ENCODE assay signal across 11 cellular contexts in the genomic region with DNA sequence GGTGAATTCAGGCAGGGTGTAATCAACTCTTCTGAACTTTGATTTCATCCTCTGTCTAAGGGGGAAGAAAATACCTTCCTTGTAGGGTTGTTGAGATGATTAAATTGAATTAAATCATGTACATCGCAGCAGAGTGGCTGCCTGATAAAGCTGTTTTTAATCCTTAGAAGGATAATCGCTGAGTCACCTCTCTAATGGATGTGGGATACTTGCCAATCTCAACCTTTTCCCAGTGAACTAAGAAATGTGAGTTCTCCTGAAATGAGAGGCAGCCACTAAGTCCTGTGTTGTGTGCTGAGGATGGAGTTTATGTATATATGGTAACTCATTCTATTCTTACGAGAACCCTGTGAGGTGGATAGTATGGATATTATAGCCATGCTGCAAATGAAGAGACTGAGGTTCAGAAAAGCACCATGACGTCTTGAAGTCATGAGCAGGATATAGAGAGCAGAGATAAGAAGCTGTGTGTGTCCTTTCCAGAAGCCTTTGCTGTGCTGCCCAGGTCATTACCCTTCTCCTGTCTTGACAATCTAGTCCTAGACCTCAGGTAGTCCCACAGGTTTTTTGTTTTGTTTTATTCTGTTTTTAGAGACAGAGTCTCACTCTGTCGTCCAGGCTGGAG.
A peak's percentile ranks its signal among the peaks of the same experiment; 100 is the strongest.
DNase-seq lines count a peak whose midpoint lies in the region; ATAC-seq, FAIRE-seq and TF ChIP-seq lines count a peak whose summit lies in the region.
"Had no signal": no experiment of that assay in that cellular context is flagged by ENCODE, and none has a peak within 500 bp of the region (broad histone marks: within the 10 kb centered on the region; RNA-seq: fewer than 3 reads in every experiment).

No MANE protein-coding gene starts in this region.

- 53 to 58% (median 56%) methylated on average over 5 of the region's 5 CpGs for WGBS in ovary, 3 donors

- TF ChIP-seq CTCF in fibroblast of lung (conservative IDR thresholded peaks at IDR 0.05 in 1 of 2, IDR thresholded peaks at IDR 0.05 in 1 of 2; ENCODE audit: low read depth in 1 of 2, low read length in 2 of 2), result no peak
- TF ChIP-seq CTCF in gastrocnemius medialis (IDR thresholded peaks at IDR 0.05 in 4 of 5, conservative IDR thresholded peaks at IDR 0.05 in 1 of 5), result no peak
- TF ChIP-seq CTCF in ovary (IDR thresholded peaks at IDR 0.05), result no peak

- no peaks in the 10 kb centered on the region for H4K20me1 ChIP-seq in fibroblast of lung (ENCODE audit: control insufficient read depth, extremely low read depth, insufficient read depth, low read length)

- peak; percentile 47 for DNase-seq in GM03348 (ENCODE audit: low spot score)
- DNase-seq in RCC 7860 (ENCODE audit: low spot score), result peak; percentile 59
- peak; percentile 71 to 83 for DNase-seq in fibroblast of lung (ENCODE audit: low read depth in 2 of 2)
- DNase-seq in gastrocnemius medialis, result no peak
- no peak for DNase-seq in GM19240 (ENCODE audit: insufficient read length, low spot score)
- DNase-seq in ovary, result no peak
- DNase-seq in iPS-NIHi7 (ENCODE audit: extremely low spot score), result no peak
- DNase-seq: activated naive CD4-positive, alpha-beta T cell treated with anti-CD3 and anti-CD28 coated beads, Interleukin-2, amount 50 U/mL, for 16 hours; heart left ventricle had no signal

- H3K27ac ChIP-seq in fibroblast of lung (ENCODE audit: insufficient read depth, low read length), result no peak overlapping the region
- H3K27ac ChIP-seq in gastrocnemius medialis, result peak overlapping the region; percentile 55 to 79 (median 78)
- H3K27ac ChIP-seq in ovary, result peak overlapping the region in 1 of 2 donors; percentile 68
- H3K27ac ChIP-seq: neural progenitor cell had no signal

- no peak for TF ChIP-seq EP300 in ovary (IDR thresholded peaks at IDR 0.05)

- H3K36me3 ChIP-seq in fibroblast of lung (ENCODE audit: control insufficient read depth, insufficient read depth, low read length) (no peaks in the 10 kb centered on the region), gastrocnemius medialis (no peaks in the 10 kb centered on the region), ovary (no peaks in the 10 kb centered on the region)
- H3K36me3 ChIP-seq: heart left ventricle, neural progenitor cell had no signal

- ATAC-seq in gastrocnemius medialis, result no peak
- ATAC-seq in GM21515 (IDR thresholded peaks at IDR 0.05; ENCODE audit: unreplicated experiment), result no peak

- intact Hi-C loops in gastrocnemius medialis (cut with DNase I; ENCODE audit: low total_unique reads) (loop anchor here (5.0 to 10.0 kb wide), 2 partner anchors 132 to 925 kb away; a partner anchor contains a TSS), ovary (cut with DNase I) (loop anchor here in 1 of 4 donors (10.0 kb wide), 1 partner anchor 135 kb away; a partner anchor contains a TSS)

- TF ChIP-seq POLR2A in gastrocnemius medialis (IDR thresholded peaks at IDR 0.05) (no peak), ovary (IDR thresholded peaks at IDR 0.05) (no peak)

- no peaks in the 10 kb centered on the region for H3K27me3 ChIP-seq in fibroblast of lung (ENCODE audit: control insufficient read depth, insufficient read depth, low read length)
- H3K27me3 ChIP-seq in gastrocnemius medialis, result no peaks in the 10 kb centered on the region
- no peaks in the 10 kb centered on the region for H3K27me3 ChIP-seq in ovary
- H3K27me3 ChIP-seq: heart left ventricle, neural progenitor cell had no signal

- in situ Hi-C loops in gastrocnemius medialis (cut with MboI; ENCODE audit: low sequenced_read_pairs in 4 of 4), result no loop called here

- H2AFZ ChIP-seq in fibroblast of lung (ENCODE audit: low read length), result no peak overlapping the region

- no peak overlapping the region for H3K4me3 ChIP-seq in fibroblast of lung (replicated peaks in 1 of 4; ENCODE audit: control extremely low read depth in 1 of 4, insufficient read depth in 1 of 4, low read depth in 3 of 4, low read length in 4 of 4)
- H3K4me3 ChIP-seq in gastrocnemius medialis, result no peak overlapping the region
- H3K4me3 ChIP-seq in ovary, result no peak overlapping the region
- H3K4me3 ChIP-seq: heart left ventricle, neural progenitor cell had no signal

- FAIRE-seq in RCC 7860 (lab: Jason Lieb, UNC), result peak; percentile 79

- H3K4me1 ChIP-seq in fibroblast of lung (ENCODE audit: control insufficient read depth, extremely low read depth, insufficient read depth, low read length), result peaks cover 10% of the 10 kb centered on the region
- peaks cover 32 to 51% of the 10 kb centered on the region in 2 donors for H3K4me1 ChIP-seq in gastrocnemius medialis
- H3K4me1 ChIP-seq in ovary (ENCODE audit: insufficient read depth), result peaks cover 18% of the 10 kb centered on the region
- H3K4me1 ChIP-seq: neural progenitor cell had no signal

- H3K9ac ChIP-seq in fibroblast of lung (ENCODE audit: insufficient read depth, low read length), result no peak overlapping the region
- H3K9ac ChIP-seq: neural progenitor cell had no signal

- no peaks in the 10 kb centered on the region for H3K79me2 ChIP-seq in fibroblast of lung (ENCODE audit: control insufficient read depth, insufficient read depth, low read length)

- H3K4me2 ChIP-seq in fibroblast of lung (ENCODE audit: extremely low read depth, insufficient read depth, low read length), result no peak overlapping the region
- H3K4me2 ChIP-seq: neural progenitor cell had no signal

- no peaks in the 10 kb centered on the region for H3K9me3 ChIP-seq in fibroblast of lung (ENCODE audit: control insufficient read depth, insufficient read depth, low read depth, low read length)
- H3K9me3 ChIP-seq in gastrocnemius medialis, result no peaks in the 10 kb centered on the region
- H3K9me3 ChIP-seq in ovary, result no peaks in the 10 kb centered on the region
- H3K9me3 ChIP-seq: heart left ventricle had no signal

Comparison
In these comparisons a context has a peak if more than half of its experiments do, and no peak if none do; other contexts are left out.
1. DNase-seq: peak in GM03348 (single experiment), RCC 7860 (single experiment) and fibroblast of lung (2 of 2); none in gastrocnemius medialis (0 of 2), GM19240 (single experiment), ovary (0 of 5) and iPS-NIHi7 (single experiment).